In genomic region chr10:274866-275265, GRCh38 we compare ENCODE assay signal across 33 cellular contexts.
"Had no signal": no experiment of that assay in that cellular context is flagged by ENCODE, and none has a peak within 500 bp of the region (broad histone marks: within the 10 kb centered on the region; RNA-seq: fewer than 3 reads in every experiment).

No MANE protein-coding gene starts in this region.

- H3K36me3 ChIP-seq: colonic mucosa, neutrophil, transverse colon, uterus had no signal

- H3K36me3 Mint-ChIP-seq: immature natural killer cell; natural killer cell treated with Interleukin-12 subunit alpha and Interleukin-12 subunit beta and Interleukin-15 and Interleukin-18, amount 100 ng/mL, for 72 hours had no signal

- H3K4me1 Mint-ChIP-seq: immature natural killer cell; mesothelial cell of epicardium; stimulated activated naive CD8-positive, alpha-beta T cell treated with anti-CD3 and anti-CD28 coated beads, Interleukin-15, amount 100 ng/mL, for 72 hours had no signal

- H3K27me3 ChIP-seq: colonic mucosa, esophagus muscularis mucosa, foreskin keratinocyte, heart right ventricle, neutrophil, pancreas, right atrium auricular region, suprapubic skin, transverse colon, upper lobe of right lung, uterus had no signal

- H3K4me2 ChIP-seq: smooth muscle cell had no signal

- H3K9me3 ChIP-seq: colonic mucosa, esophagus muscularis mucosa, heart right ventricle, mucosa of descending colon, neutrophil, pancreas, right atrium auricular region, suprapubic skin, transverse colon, upper lobe of right lung, uterus had no signal

- H3K4me3 Mint-ChIP-seq: dendritic cell treated with granulocyte-macrophage colony-stimulating factor and Interleukin-4, amounts not matched to agents 40 ng/mL and 50 ng/mL, for 4 days; immature natural killer cell; mesothelial cell of epicardium; naive B cell; natural killer cell treated with Interleukin-12 subunit alpha and Interleukin-12 subunit beta and Interleukin-15 and Interleukin-18, amount 100 ng/mL, for 72 hours; neural crest cell; stimulated activated naive CD8-positive, alpha-beta T cell treated with anti-CD3 and anti-CD28 coated beads, Interleukin-15, amount 100 ng/mL, for 72 hours had no signal

- H3K27ac ChIP-seq: colonic mucosa, esophagus muscularis mucosa, foreskin keratinocyte, heart right ventricle, neutrophil, pancreas, right atrium auricular region, suprapubic skin, transverse colon, upper lobe of right lung, uterus had no signal

- H3K9me3 Mint-ChIP-seq: dendritic cell treated with granulocyte-macrophage colony-stimulating factor and Interleukin-4, amounts not matched to agents 40 ng/mL and 50 ng/mL, for 4 days; immature natural killer cell; mesothelial cell of epicardium; naive B cell; natural killer cell treated with Interleukin-12 subunit alpha and Interleukin-12 subunit beta and Interleukin-15 and Interleukin-18, amount 100 ng/mL, for 72 hours; neural crest cell; stimulated activated naive CD8-positive, alpha-beta T cell treated with anti-CD3 and anti-CD28 coated beads, Interleukin-15, amount 100 ng/mL, for 72 hours had no signal

- H3K27ac Mint-ChIP-seq: dendritic cell treated with granulocyte-macrophage colony-stimulating factor and Interleukin-4, amounts not matched to agents 40 ng/mL and 50 ng/mL, for 4 days; immature natural killer cell; mesothelial cell of epicardium; natural killer cell treated with Interleukin-12 subunit alpha and Interleukin-12 subunit beta and Interleukin-15 and Interleukin-18, amount 100 ng/mL, for 72 hours; stimulated activated naive CD8-positive, alpha-beta T cell treated with anti-CD3 and anti-CD28 coated beads, Interleukin-15, amount 100 ng/mL, for 72 hours had no signal

- FAIRE-seq: endothelial cell of umbilical vein, pancreas had no signal

- DNase-seq: colonic mucosa; effector CD8-positive, alpha-beta T cell; foreskin keratinocyte; glutamatergic neuron; heart right ventricle; hypothalamus; immature natural killer cell; kidney glomerular epithelial cell; left colon; mesenchymal stem cell; mucosa of descending colon; naive B cell; pancreas; stimulated activated CD4-positive, alpha-beta T cell treated with anti-CD3 and anti-CD28 coated beads, Interleukin-12 subunit alpha, Interleukin-12 subunit beta, amount 100 ng/mL, for 4 hours; stimulated activated CD4-positive, alpha-beta T cell treated with anti-CD3 and anti-CD28 coated beads, Interleukin-1b, Interleukin-23, amount 100 ng/mL, for 48 hours; stimulated activated CD4-positive, alpha-beta T cell treated with anti-CD3 and anti-CD28 coated beads, Interleukin-4, amount 100 ng/mL, for 1 hour; stimulated activated CD8-positive, alpha-beta memory T cell treated with anti-CD3 and anti-CD28 coated beads, Interleukin-4, amount 100 ng/mL, for 48 hours; stimulated activated naive CD4-positive, alpha-beta T cell; stimulated activated naive CD8-positive, alpha-beta T cell treated with anti-CD3 and anti-CD28 coated beads, Interleukin-15, amount 100 ng/mL, for 72 hours; transverse colon; upper lobe of right lung; uterus had no signal

- H3K4me1 ChIP-seq: colonic mucosa, foreskin keratinocyte, pancreas, right atrium auricular region, suprapubic skin, transverse colon, upper lobe of right lung, uterus had no signal

- ATAC-seq: foreskin keratinocyte; heart right ventricle; left colon; mucosa of descending colon; pancreas; sciatic nerve; stimulated activated naive CD8-positive, alpha-beta T cell treated with anti-CD3 and anti-CD28 coated beads, Interleukin-15, amount 100 ng/mL, for 72 hours; upper lobe of right lung had no signal

- H3K27me3 Mint-ChIP-seq: stimulated activated naive CD8-positive, alpha-beta T cell treated with anti-CD3 and anti-CD28 coated beads, Interleukin-15, amount 100 ng/mL, for 72 hours had no signal

- H3K4me3 ChIP-seq: colonic mucosa, esophagus muscularis mucosa, heart right ventricle, mucosa of descending colon, pancreas, right atrium auricular region, smooth muscle cell, suprapubic skin, transverse colon, upper lobe of right lung, uterus had no signal
